In genomic region chr12:70245458-70245857, GRCh38 we compare ENCODE assay signal across 1 cellular context.
TF ChIP-seq lines count a peak whose summit lies in the region.

No MANE protein-coding gene starts in this region.

TF ChIP-seq in K562, 482 proteins besides CTCF, POLR2A, EP300 and RAD21 (continued from another document):
- TF ChIP-seq FOXO4 (CRISPR knock-in tag; IDR thresholded peaks at IDR 0.05) (no peak), CBX5 (IDR thresholded peaks at IDR 0.05; ENCODE audit: borderline replicate concordance, low read depth) (no peak), ZNF436 (CRISPR knock-in tag; IDR thresholded peaks at IDR 0.05) (no peak), TAL1 (IDR thresholded peaks at IDR 0.05) (0 out of 2 replicates have a peak, but pooled peaks have one; percentile 20), SMAD2 (IDR thresholded peaks at IDR 0.05; ENCODE audit: low read depth, low read length) (no peak), MEIS2 (IDR thresholded peaks at IDR 0.05; ENCODE audit: partially characterized antibody) (peak; percentile 77), ARID4B (CRISPR knock-in tag; IDR thresholded peaks at IDR 0.05) (no peak), PBX2 (CRISPR knock-in tag; IDR thresholded peaks at IDR 0.05; ENCODE audit: low read depth) (no peak), PBX2 (tag; conservative IDR thresholded peaks at IDR 0.05; ENCODE audit: low read depth) (0 out of 2 replicates have a peak, but pooled peaks have one; percentile 23)
